In genomic region chrX:49162620-49163019, GRCh38 we compare ENCODE assay signal across 8 cellular contexts. TPM values are rescaled to one million over a fixed set of nuclear protein-coding genes. Genes with fewer than 3 reads are reported as not detected.
A peak's percentile ranks its signal among the peaks of the same experiment; 100 is the strongest.
DNase-seq lines count a peak whose midpoint lies in the region; ATAC-seq and TF ChIP-seq lines count a peak whose summit lies in the region.

TSS of gene MAGIX (plus strand) at chrX:49162758. CDS start at chrX:49162890, 132 bp downstream.

- H3K36me3 Mint-ChIP-seq in T-helper 17 cell (ENCODE audit: low read depth) = no peaks in the 10 kb centered on the region

- H3K4me1 Mint-ChIP-seq in T-helper 17 cell = peaks cover 18% of the 10 kb centered on the region

- TF ChIP-seq CTCF in foreskin fibroblast (IDR thresholded peaks at IDR 0.05; ENCODE audit: low read depth, low read length) (no peak), retinal pigment epithelial cell (conservative IDR thresholded peaks at IDR 0.05; ENCODE audit: low read depth, low read length) (no peak)

- ATAC-seq in T-helper 17 cell (no peak), HG03097 (IDR thresholded peaks at IDR 0.05; ENCODE audit: low FRiP score, unreplicated experiment) (no peak), HG03342 (IDR thresholded peaks at IDR 0.05; ENCODE audit: unreplicated experiment) (no peak)

- H3K4me3 ChIP-seq in GM08714 (ENCODE audit: low read length) = peak within 1 kb of the TSS; percentile 38; the same call in 1 of the 2 replicates
- H3K4me3 ChIP-seq in foreskin fibroblast (ENCODE audit: low read depth in 1 of 2, low read length in 2 of 2) = peak within 1 kb of the TSS; percentile 31 to 46
- H3K4me3 ChIP-seq in retinal pigment epithelial cell (ENCODE audit: low read length) = peak within 1 kb of the TSS; percentile 35

- DNase-seq in T-helper 17 cell (no peak), foreskin fibroblast (no peak), retinal pigment epithelial cell (ENCODE audit: low read depth) (no peak), epidermal melanocyte (ENCODE audit: insufficient read length, low spot score) (no peak), kidney glomerular epithelial cell (lab: John Stamatoyannopoulos, UW) (no peak)

- H3K27ac Mint-ChIP-seq in T-helper 17 cell = peak within 1 kb of the TSS; percentile 87

- H3K27me3 Mint-ChIP-seq in T-helper 17 cell = no peaks in the 10 kb centered on the region

- no peaks in the 10 kb centered on the region for H3K9me3 ChIP-seq in T-helper 17 cell (ENCODE audit: control insufficient read depth, low read length, poor library complexity, severe bottlenecking)

- H3K4me3 Mint-ChIP-seq in T-helper 17 cell = peak within 1 kb of the TSS; percentile 89

RNA-seq across cellular contexts. Expression of gene MAGIX, which starts in this region (rescaled TPM):
- 1 to 10 TPM; 1.0 to 1.1 TPM for total RNA-seq in T-helper 17 cell
